In the genomic region with DNA sequence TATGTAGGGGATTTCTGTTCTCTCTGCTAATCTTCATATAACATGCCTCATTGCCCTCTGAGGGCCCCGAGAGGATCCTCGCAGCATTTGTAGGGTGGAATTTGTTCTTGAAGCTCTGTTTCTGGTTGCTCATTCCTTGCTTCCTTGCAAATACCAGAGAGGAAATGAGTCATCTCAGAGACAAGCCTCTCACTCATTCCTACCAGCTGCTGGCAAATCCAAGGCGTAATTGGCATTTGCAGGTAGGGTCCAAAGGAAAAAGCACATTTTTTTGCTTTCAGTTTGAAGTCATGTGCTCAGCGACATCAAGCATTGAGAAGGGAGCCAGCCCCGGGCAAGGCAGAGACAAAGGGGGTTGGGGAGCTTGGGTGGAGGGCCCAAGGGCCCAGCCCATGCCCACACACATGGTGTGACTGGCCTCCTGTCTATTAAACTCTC, we compare ENCODE assay signal across 10 cellular contexts.
DNase-seq lines count a peak whose midpoint lies in the region; ATAC-seq, FAIRE-seq and TF ChIP-seq lines count a peak whose summit lies in the region.
"Had no signal": no experiment of that assay in that cellular context is flagged by ENCODE, and none has a peak within 500 bp of the region (broad histone marks: within the 10 kb centered on the region; RNA-seq: fewer than 3 reads in every experiment).

No MANE protein-coding gene starts in this region.

- peak; percentile 30 for FAIRE-seq in urothelium cell line (lab: Jason Lieb, UNC)

- intact Hi-C loops in heart left ventricle (cut with DNase I), result loop anchor here in 1 of 10 donors (10.0 kb wide), 1 partner anchor 229 kb away; no protein-coding TSS in a partner anchor
- intact Hi-C loops in Right ventricle myocardium inferior (cut with DNase I), result no loop called here

- no peaks in the 10 kb centered on the region for H3K27me3 ChIP-seq in heart left ventricle

- peaks cover 0 to 33% (median 11%) of the 10 kb centered on the region in 12 donors for H3K4me1 ChIP-seq in heart left ventricle

- ATAC-seq in heart left ventricle (no peak), Right ventricle myocardium inferior (no peak), GM19463 (IDR thresholded peaks at IDR 0.05; ENCODE audit: unreplicated experiment) (no peak)

- no peak for DNase-seq in heart left ventricle
- DNase-seq in Right ventricle myocardium inferior (ENCODE audit: missing footprints), result no peak
- peak; percentile 78 for DNase-seq in astrocyte of the cerebellum (ENCODE audit: low read depth)
- DNase-seq in iPS-NIHi7 (ENCODE audit: extremely low spot score), result peak; percentile 74
- peak; percentile 88 for DNase-seq in urothelium cell line (ENCODE audit: low spot score)
- no peak for DNase-seq in NCI-H226
- no peak for DNase-seq in NCI-H1105 (lab: John Stamatoyannopoulos, UW)
- DNase-seq: CD8-positive, alpha-beta memory T cell; NCI-H510A had no signal

- no peaks in the 10 kb centered on the region for H3K9me3 ChIP-seq in heart left ventricle

- TF ChIP-seq POLR2A in heart left ventricle (IDR thresholded peaks at IDR 0.05), result no peak

- in situ Hi-C loops in astrocyte of the cerebellum (cut with HindIII; ENCODE audit: low sequenced_read_pairs), result no loop called here

- H3K27ac ChIP-seq in heart left ventricle, result peak overlapping the region in 8 of 12 donors; percentile 31 to 62 (median 52)

- no peak for TF ChIP-seq CTCF in heart left ventricle (IDR thresholded peaks at IDR 0.05)
- no peak for TF ChIP-seq CTCF in astrocyte of the cerebellum (IDR thresholded peaks at IDR 0.05; ENCODE audit: low read depth, low read length, missing control alignments)

- H3K36me3 ChIP-seq in heart left ventricle, result no peaks in the 10 kb centered on the region

- 8 to 32% (median 23%) methylated on average over 5 of the region's 5 CpGs for WGBS in heart left ventricle, 4 donors

- H3K4me3 ChIP-seq in heart left ventricle, result no peak overlapping the region
- H3K4me3 ChIP-seq in astrocyte of the cerebellum (ENCODE audit: low read depth, low read length), result no peak overlapping the region

Comparison
In these comparisons a context has a peak if more than half of its experiments do, and no peak if none do; other contexts are left out.
1. DNase-seq: peak in astrocyte of the cerebellum (single experiment), iPS-NIHi7 (single experiment) and urothelium cell line (single experiment); none in heart left ventricle (0 of 5), Right ventricle myocardium inferior (single experiment), NCI-H226 (single experiment) and NCI-H1105 (single experiment).